In the genomic region with DNA sequence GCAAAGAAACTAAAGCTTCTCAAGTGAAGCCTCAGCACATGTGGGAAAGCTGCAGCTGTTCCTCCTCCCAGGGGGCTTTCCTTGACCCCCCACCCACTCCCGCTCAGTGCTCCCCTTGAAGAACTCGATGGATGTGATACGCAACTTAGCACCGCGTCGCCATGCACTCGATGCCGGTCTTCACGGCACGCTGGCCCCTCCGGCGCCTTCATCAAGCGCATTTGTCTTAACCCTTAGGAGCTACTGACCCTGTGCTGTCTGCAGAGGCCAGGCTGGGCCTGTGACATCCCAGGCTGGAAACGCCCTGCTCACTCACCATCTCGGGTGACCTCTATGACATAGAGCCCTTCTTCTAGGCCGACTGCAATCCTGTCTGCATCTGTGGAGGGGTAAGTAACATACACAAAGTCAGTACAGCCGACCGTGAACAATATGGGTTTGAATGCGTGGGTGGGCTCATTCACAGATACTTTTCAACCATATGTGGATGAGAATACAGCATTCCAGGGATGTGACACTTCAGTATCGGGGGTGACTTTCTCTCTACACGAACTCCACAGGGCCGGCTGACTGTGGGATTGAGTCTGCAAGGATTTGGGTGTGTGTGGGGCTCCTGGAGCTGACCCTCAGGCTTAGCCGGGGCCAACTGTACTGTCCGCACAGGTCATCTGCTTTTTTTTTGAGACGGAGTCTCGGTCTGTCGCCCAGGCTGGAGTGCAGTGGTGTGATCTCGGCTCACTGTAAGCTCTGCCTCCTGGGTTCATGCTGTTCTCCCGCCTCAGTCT, we compare ENCODE assay signal across 21 cellular contexts. TPM values are rescaled to one million over a fixed set of nuclear protein-coding genes. Genes with fewer than 3 reads are reported as not detected.
DNase-seq lines count a peak whose midpoint lies in the region; ATAC-seq and TF ChIP-seq lines count a peak whose summit lies in the region.
"Had no signal": no experiment of that assay in that cellular context is flagged by ENCODE, and none has a peak within 500 bp of the region (broad histone marks: within the 10 kb centered on the region; RNA-seq: fewer than 3 reads in every experiment).

No MANE protein-coding gene starts in this region.

- peak overlapping the region; percentile 2 for H3K27ac ChIP-seq in OCI-LY1 (ENCODE audit: low read depth, low read length, poor library complexity, severe bottlenecking)
- H3K27ac ChIP-seq: A549 had no signal

- H3K79me2 ChIP-seq in OCI-LY1 (ENCODE audit: insufficient read depth, low read length): no peaks in the 10 kb centered on the region

- H3F3A ChIP-seq in OCI-LY1 (ENCODE audit: insufficient read depth, low read length): 0 out of 2 replicates have a peak, but pooled peaks cover 6% of the 10 kb centered on the region

- H3K27me3 ChIP-seq in OCI-LY1 (ENCODE audit: insufficient read depth, low read length): no peaks in the 10 kb centered on the region
- H3K27me3 ChIP-seq: BE2C had no signal

- no peaks in the 10 kb centered on the region for H3K4me1 Mint-ChIP-seq in neural crest cell
- H3K4me1 Mint-ChIP-seq: H9 had no signal

- H3K4me3 Mint-ChIP-seq in neural crest cell: no peak overlapping the region
- H3K4me3 Mint-ChIP-seq: H9 had no signal

- no peak overlapping the region for H3K4me3 ChIP-seq in OCI-LY1 (ENCODE audit: low read depth, low read length, poor library complexity, severe bottlenecking)
- H3K4me3 ChIP-seq in foreskin fibroblast (ENCODE audit: low read depth in 1 of 2, low read length in 2 of 2): no peak overlapping the region
- H3K4me3 ChIP-seq: A549 had no signal

- H3K9me2 ChIP-seq in OCI-LY1 (ENCODE audit: low read depth, low read length): no peaks in the 10 kb centered on the region
- H3K9me2 ChIP-seq: SK-N-SH had no signal

- TF ChIP-seq CTCF in OCI-LY1 (IDR thresholded peaks at IDR 0.05; ENCODE audit: low read length) (no peak), foreskin fibroblast (IDR thresholded peaks at IDR 0.05; ENCODE audit: low read depth, low read length) (no peak), neural crest cell (conservative IDR thresholded peaks at IDR 0.05) (no peak)

- H3K36me3 ChIP-seq in OCI-LY1 (ENCODE audit: insufficient read depth, low read length): no peaks in the 10 kb centered on the region; the same call in 1 of the 2 replicates

- DNase-seq in EL (peak; percentile 40), foreskin fibroblast (peak; percentile 30 to 62), neural crest cell (ENCODE audit: low read depth, low spot score) (no peak), C1 segment of cervical spinal cord (lab: John Stamatoyannopoulos, UW) (no peak)
- DNase-seq in activated effector memory CD4-positive, alpha-beta T cell treated with anti-CD3 and anti-CD28 coated beads, Interleukin-2, amount 50 U/mL, for 16 hours: no peak
- DNase-seq: BE2C, Calu3, DMS79 treated with DMSO at 0.1 percent for 48 hours, H9, KG1, MM.1S, NCI-H2029 treated with DMSO at 0.1 percent for 48 hours, NCI-H2227 treated with DMSO at 0.1 percent for 48 hours, NCI-H526 treated with DMSO at 0.1 percent for 48 hours, SIG-M5, SK-N-SH had no signal

- H3K9me3 Mint-ChIP-seq in neural crest cell: no peaks in the 10 kb centered on the region
- H3K9me3 Mint-ChIP-seq: H9 had no signal

- no peaks in the 10 kb centered on the region for H3K9me3 ChIP-seq in OCI-LY1 (ENCODE audit: low read length)
- H3K9me3 ChIP-seq: A549, BE2C, SK-N-SH had no signal

- no peak overlapping the region for H3K9ac ChIP-seq in OCI-LY1 (ENCODE audit: low read length)
- H3K9ac ChIP-seq: SK-N-SH had no signal

- peak overlapping the region; percentile 35 for H3K27ac Mint-ChIP-seq in neural crest cell (ENCODE audit: unreplicated experiment)

- no peak for ATAC-seq in GM18520 (IDR thresholded peaks at IDR 0.05; ENCODE audit: unreplicated experiment)
- no peak for ATAC-seq in HG03457 (IDR thresholded peaks at IDR 0.05; ENCODE audit: unreplicated experiment)
- ATAC-seq: A549, Panc1 had no signal

- H3K4me1 ChIP-seq in OCI-LY1 (ENCODE audit: insufficient read depth, low read length, severe bottlenecking): peaks cover 78% of the 10 kb centered on the region

- no peak overlapping the region for H2AFZ ChIP-seq in OCI-LY1 (ENCODE audit: low read length)

- no peaks in the 10 kb centered on the region for H4K20me1 ChIP-seq in OCI-LY1 (ENCODE audit: insufficient read depth, low read length)

- H3K36me3 Mint-ChIP-seq in neural crest cell (ENCODE audit: low read depth): peaks cover 6% of the 10 kb centered on the region

- no peaks in the 10 kb centered on the region for H3K27me3 Mint-ChIP-seq in neural crest cell (ENCODE audit: low read depth)

- H3K4me2 ChIP-seq in OCI-LY1 (ENCODE audit: low read length): no peak overlapping the region
- H3K4me2 ChIP-seq: A549, SK-N-SH had no signal

RNA-seq across cellular contexts. Expression of gene AMN, which starts 23.1 kb away (rescaled TPM):
- total RNA-seq in neural crest cell: 0.23 and 0.66 TPM in 2 replicates

Comparison
In these comparisons a context has a peak if more than half of its experiments do, and no peak if none do; other contexts are left out.
1. DNase-seq: peak in EL (single experiment) and foreskin fibroblast (2 of 2); none in neural crest cell (single experiment), C1 segment of cervical spinal cord (0 of 14) and activated effector memory CD4-positive, alpha-beta T cell treated with anti-CD3 and anti-CD28 coated beads, Interleukin-2, amount 50 U/mL, for 16 hours (single experiment).